In genomic region chr5:1789446-1789837, GRCh38 we compare ENCODE assay signal across 8 cellular contexts. TPM values are rescaled to one million over a fixed set of nuclear protein-coding genes. Genes with fewer than 3 reads are reported as not detected.
DNase-seq lines count a peak whose midpoint lies in the region; ATAC-seq, FAIRE-seq and TF ChIP-seq lines count a peak whose summit lies in the region.
"Not testable (repeated sequence)": the region's sequence is repeated elsewhere in the genome, so short reads cannot be mapped to it uniquely, and the experiment has no call there.

No MANE protein-coding gene starts in this region.

- H3K4me3 Mint-ChIP-seq in CD8-positive, alpha-beta memory T cell, result not testable (repeated sequence)
- H3K4me3 Mint-ChIP-seq in HFFc6, result peak overlapping the region; percentile 82
- peak overlapping the region; percentile 48 for H3K4me3 Mint-ChIP-seq in stimulated activated effector memory CD8-positive, alpha-beta T cell treated with anti-CD3 and anti-CD28 coated beads, Interleukin-12 subunit alpha, Interleukin-12 subunit beta, amount 100 ng/mL, for 72 hours

- CTCF ChIA-PET in CD8-positive, alpha-beta memory T cell (lab: Charles Lee), result not testable (repeated sequence)

- peaks cover 32 to 67% (median 61%) of the 10 kb centered on the region in 3 donors for H3K4me1 Mint-ChIP-seq in CD8-positive, alpha-beta memory T cell
- peaks cover 59% of the 10 kb centered on the region for H3K4me1 Mint-ChIP-seq in HFFc6 (ENCODE audit: low read depth)
- peaks cover 75% of the 10 kb centered on the region for H3K4me1 Mint-ChIP-seq in stimulated activated effector memory CD8-positive, alpha-beta T cell treated with anti-CD3 and anti-CD28 coated beads, Interleukin-12 subunit alpha, Interleukin-12 subunit beta, amount 100 ng/mL, for 72 hours

- not testable (repeated sequence) for H3K36me3 ChIP-seq in CD8-positive, alpha-beta memory T cell (ENCODE audit: insufficient read depth, low read length); adipocyte (ENCODE audit: control insufficient read depth, insufficient read depth, low read length, severe bottlenecking); keratinocyte (ENCODE audit: control insufficient read depth in 2 of 2, extremely low read depth in 1 of 2, insufficient read depth in 2 of 2, low read length in 2 of 2)

- H3K9ac ChIP-seq in adipocyte (ENCODE audit: low read length), result peak overlapping the region; percentile 40
- peak overlapping the region; percentile 10 for H3K9ac ChIP-seq in keratinocyte (ENCODE audit: control insufficient read depth, extremely low read depth, insufficient read depth, low read length)

- not testable (repeated sequence) for TF ChIP-seq CTCF in HFFc6 (IDR thresholded peaks at IDR 0.05); WI38 (IDR thresholded peaks at IDR 0.05; ENCODE audit: low read depth, low read length); keratinocyte (optimal IDR thresholded peaks at IDR 0.05 in 1 of 3, IDR thresholded peaks at IDR 0.05 in 1 of 3, conservative IDR thresholded peaks at IDR 0.05 in 1 of 3; ENCODE audit: extremely low read depth in 1 of 3, insufficient read depth in 2 of 3, low read length in 3 of 3)

- not testable (repeated sequence) for H3K27me3 Mint-ChIP-seq in CD8-positive, alpha-beta memory T cell
- H3K27me3 Mint-ChIP-seq in HFFc6 (ENCODE audit: insufficient read depth), result peaks cover 13% of the 10 kb centered on the region

- H4K20me1 ChIP-seq in keratinocyte (ENCODE audit: control insufficient read depth, extremely low read depth, insufficient read depth, low read length), result not testable (repeated sequence)

- peak overlapping the region; percentile 50 for H3K4me2 ChIP-seq in keratinocyte (ENCODE audit: control insufficient read depth, extremely low read depth, insufficient read depth, low read depth, low read length)

- H3K9me1 ChIP-seq in keratinocyte (ENCODE audit: control insufficient read depth, extremely low read depth, insufficient read depth, low read length), result not testable (repeated sequence)

- H3K36me3 Mint-ChIP-seq in CD8-positive, alpha-beta memory T cell; HFFc6 (ENCODE audit: low read depth): not testable (repeated sequence)
- peaks cover 18% of the 10 kb centered on the region for H3K36me3 Mint-ChIP-seq in stimulated activated effector memory CD8-positive, alpha-beta T cell treated with anti-CD3 and anti-CD28 coated beads, Interleukin-12 subunit alpha, Interleukin-12 subunit beta, amount 100 ng/mL, for 72 hours

- H2AFZ ChIP-seq in keratinocyte (ENCODE audit: control insufficient read depth, low read length), result peak overlapping the region; percentile 2

- FAIRE-seq in keratinocyte (lab: Jason Lieb, UNC), result peak; percentile 41

- H3K9me3 ChIP-seq in CD8-positive, alpha-beta memory T cell (ENCODE audit: low read length); adipocyte (ENCODE audit: control insufficient read depth, low read length); keratinocyte (ENCODE audit: control insufficient read depth, low read depth, low read length): not testable (repeated sequence)

- POLR2A ChIA-PET in CD8-positive, alpha-beta memory T cell (lab: Charles Lee), result not testable (repeated sequence)

- H3K4me1 ChIP-seq in CD8-positive, alpha-beta memory T cell (ENCODE audit: insufficient read depth, low read length), result peaks cover 28% of the 10 kb centered on the region
- H3K4me1 ChIP-seq in adipocyte (ENCODE audit: control insufficient read depth, insufficient read depth, low read length), result peaks cover 26% of the 10 kb centered on the region
- H3K4me1 ChIP-seq in keratinocyte (ENCODE audit: control insufficient read depth, extremely low read depth, insufficient read depth, low read length), result peaks cover 27% of the 10 kb centered on the region

- peak; percentile 2 for ATAC-seq in stimulated activated effector memory CD8-positive, alpha-beta T cell treated with anti-CD3 and anti-CD28 coated beads, Interleukin-12 subunit alpha, Interleukin-12 subunit beta, amount 100 ng/mL, for 72 hours

- not testable (repeated sequence) for H3K27me3 ChIP-seq in CD8-positive, alpha-beta memory T cell (ENCODE audit: insufficient read depth, low read length, poor library complexity, severe bottlenecking); adipocyte (replicated peaks; ENCODE audit: control insufficient read depth, insufficient read depth, low read length); keratinocyte (ENCODE audit: control insufficient read depth, extremely low read depth, insufficient read depth, low read length)

- dilution Hi-C loops in keratinocyte (cut with MboI; ENCODE audit: extremely low pct_ligation_motif_present, low sequenced_read_pairs), result not testable (repeated sequence)

- H3K9me3 Mint-ChIP-seq in CD8-positive, alpha-beta memory T cell; HFFc6; stimulated activated effector memory CD8-positive, alpha-beta T cell treated with anti-CD3 and anti-CD28 coated beads, Interleukin-12 subunit alpha, Interleukin-12 subunit beta, amount 100 ng/mL, for 72 hours: not testable (repeated sequence)

- not testable (repeated sequence) for H3K79me2 ChIP-seq in keratinocyte (ENCODE audit: control insufficient read depth, insufficient read depth, low read length)

- H3K27ac ChIP-seq in CD8-positive, alpha-beta memory T cell (ENCODE audit: low read depth, low read length), result not testable (repeated sequence)
- H3K27ac ChIP-seq in epithelial cell of prostate (peak overlapping the region; percentile 60), keratinocyte (ENCODE audit: control insufficient read depth, insufficient read depth, low read length) (peak overlapping the region; percentile 42)

- DNase-seq in CD8-positive, alpha-beta memory T cell; stimulated activated effector memory CD8-positive, alpha-beta T cell treated with anti-CD3 and anti-CD28 coated beads, Interleukin-12 subunit alpha, Interleukin-12 subunit beta, amount 100 ng/mL, for 72 hours (ENCODE audit: low spot score in 2 of 2): not testable (repeated sequence)
- DNase-seq in HFFc6 (peak; percentile 92), RKO (ENCODE audit: low spot score) (peak; percentile 57), adipocyte (ENCODE audit: low read depth) (peak; percentile 19), epithelial cell of prostate (ENCODE audit: low read depth, low spot score) (peak; percentile 66), keratinocyte (ENCODE audit: low read depth, low spot score) (peak; percentile 50)

- not testable (repeated sequence) for H3K4me3 ChIP-seq in CD8-positive, alpha-beta memory T cell (ENCODE audit: low read length)
- H3K4me3 ChIP-seq in WI38 (ENCODE audit: low read depth, low read length) (peak overlapping the region; percentile 22), adipocyte (ENCODE audit: low read length) (peak overlapping the region; percentile 35), keratinocyte (ENCODE audit: control insufficient read depth in 2 of 3, extremely low read depth in 1 of 3, insufficient read depth in 2 of 3, low read depth in 1 of 3, low read length in 3 of 3) (peak overlapping the region; percentile 5 to 17 (median 9))

- peak overlapping the region in 5 of 8 donors; percentile 41 to 85 (median 58) for H3K27ac Mint-ChIP-seq in CD8-positive, alpha-beta memory T cell
- peak overlapping the region; percentile 83 for H3K27ac Mint-ChIP-seq in HFFc6
- H3K27ac Mint-ChIP-seq in stimulated activated effector memory CD8-positive, alpha-beta T cell treated with anti-CD3 and anti-CD28 coated beads, Interleukin-12 subunit alpha, Interleukin-12 subunit beta, amount 100 ng/mL, for 72 hours, result peak overlapping the region; percentile 60

RNA-seq across cellular contexts. Expression of gene MRPL36, which starts 10.2 kb away (rescaled TPM):
- total RNA-seq in CD8-positive, alpha-beta memory T cell, result 10 to 100 TPM; 95.4 to 97.3 TPM
- polyA plus RNA-seq in CD8-positive, alpha-beta memory T cell, result 80.1 TPM
- 10 to 100 TPM; 67.8 to 87.1 (median 74.9) TPM for total RNA-seq in HFFc6 (2021; fragmentation: NEBNext Ultra II Directional; extraction: Animal tissue kit (Norgen Biotek cat#: 25700))
- polyA plus RNA-seq in keratinocyte, result 84.2 to 152 TPM (median 121 TPM) in 3 replicates
- polyA plus RNA-seq in keratinocyte (2011; ENCODE audit: low read depth), result 129 TPM
- polyA plus RNA-seq in keratinocyte (2011; cell fraction: cytosol; rRNA removed), result 116 and 120 TPM in 2 replicates
- polyA plus RNA-seq in keratinocyte (2011; cell fraction: nucleus; rRNA removed), result 57.9 and 66.3 TPM in 2 replicates
- polyA plus RNA-seq in keratinocyte (2012; ENCODE audit: low replicate concordance), result 99.1 and 103 TPM in 2 replicates
- polyA minus RNA-seq in keratinocyte, result 36.4 to 62.4 TPM (median 51.7 TPM) in 3 replicates
- 64.8 TPM for polyA minus RNA-seq in keratinocyte (2011; cell fraction: cytosol; rRNA and poly(A)+ RNA removed)
- 10.3 and 12.1 TPM in 2 replicates for polyA minus RNA-seq in keratinocyte (2011; cell fraction: nucleus; rRNA and poly(A)+ RNA removed)

RNA-seq across cellular contexts. Expression of gene NDUFS6, which starts 11.8 kb away (rescaled TPM):
- total RNA-seq in CD8-positive, alpha-beta memory T cell, result 10 to 100 TPM; 43.4 to 44.2 TPM
- polyA plus RNA-seq in CD8-positive, alpha-beta memory T cell, result 83.7 TPM
- 10 to 100 TPM; 33.7 to 55.7 (median 46.2) TPM for total RNA-seq in HFFc6 (2021; fragmentation: NEBNext Ultra II Directional; extraction: Animal tissue kit (Norgen Biotek cat#: 25700))
- 35.2 to 127 TPM (median 66.3 TPM) in 3 replicates for polyA plus RNA-seq in keratinocyte
- 99.2 TPM for polyA plus RNA-seq in keratinocyte (2011; ENCODE audit: low read depth)
- 17.8 and 50.2 TPM in 2 replicates for polyA plus RNA-seq in keratinocyte (2011; cell fraction: cytosol; rRNA removed)
- 22.3 and 39.5 TPM in 2 replicates for polyA plus RNA-seq in keratinocyte (2011; cell fraction: nucleus; rRNA removed)
- 59.4 and 132 TPM in 2 replicates for polyA plus RNA-seq in keratinocyte (2012; ENCODE audit: low replicate concordance)
- 5.5 to 13.2 TPM (median 6.7 TPM) in 3 replicates for polyA minus RNA-seq in keratinocyte
- 58.5 TPM for polyA minus RNA-seq in keratinocyte (2011; cell fraction: cytosol; rRNA and poly(A)+ RNA removed)
- polyA minus RNA-seq in keratinocyte (2011; cell fraction: nucleus; rRNA and poly(A)+ RNA removed), result 4.5 and 7.8 TPM in 2 replicates
